In the genomic region with DNA sequence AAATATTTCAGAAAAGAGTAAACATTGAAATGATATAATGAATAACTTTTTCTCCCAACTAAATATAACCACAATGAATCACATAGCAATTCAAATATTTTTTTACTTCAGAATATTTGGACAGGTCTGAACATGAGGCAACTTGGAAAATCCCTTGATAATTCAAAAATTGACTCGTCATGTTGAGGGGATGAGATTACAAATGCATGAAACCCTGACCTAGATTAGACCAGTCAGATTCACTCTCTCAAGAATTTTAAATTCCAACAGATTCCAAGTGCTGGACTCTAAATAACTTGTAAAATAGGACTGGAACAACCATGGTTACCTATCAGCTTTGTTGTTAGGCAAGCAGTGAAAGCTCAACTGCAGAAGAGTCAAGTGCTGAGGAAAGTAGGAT, we compare ENCODE assay signal across 15 cellular contexts.
DNase-seq lines count a peak whose midpoint lies in the region; ATAC-seq, FAIRE-seq and TF ChIP-seq lines count a peak whose summit lies in the region.
"Had no signal": no experiment of that assay in that cellular context is flagged by ENCODE, and none has a peak within 500 bp of the region (broad histone marks: within the 10 kb centered on the region; RNA-seq: fewer than 3 reads in every experiment).

No MANE protein-coding gene starts in this region.

- no peaks in the 10 kb centered on the region for H3F3A ChIP-seq in PC-3 (ENCODE audit: low read length, unreplicated experiment)

- peak; percentile 41 for FAIRE-seq in D721Med (lab: Jason Lieb, UNC)

- CTCF ChIA-PET in PC-3 (lab: Charles Lee), result no interaction called here

- H3K27me3 ChIP-seq in PC-3 (ENCODE audit: low read length) (no peaks in the 10 kb centered on the region), osteoblast (ENCODE audit: insufficient read depth, low read length) (no peaks in the 10 kb centered on the region)

- H3K9me3 ChIP-seq in PC-3 (ENCODE audit: low read length) (no peaks in the 10 kb centered on the region), osteoblast (ENCODE audit: low read depth, low read length) (no peaks in the 10 kb centered on the region)

- H3K9me2 ChIP-seq in PC-3 (replicated peaks; ENCODE audit: low read length), result no peaks in the 10 kb centered on the region

- no TSS peak for BruUV-seq in PC-3 (replicated peaks; lab: Mats Ljungman, UMichigan)

- ATAC-seq in PC-3, result peak; percentile 78
- no peak for ATAC-seq in HG02884 (IDR thresholded peaks at IDR 0.05; ENCODE audit: unreplicated experiment)
- no peak for ATAC-seq in GM18520 (IDR thresholded peaks at IDR 0.05; ENCODE audit: unreplicated experiment)
- ATAC-seq: stimulated activated naive CD8-positive, alpha-beta T cell treated with anti-CD3 and anti-CD28 coated beads, Interleukin-15, amount 100 ng/mL, for 72 hours had no signal

- H3K4me2 ChIP-seq in PC-3 (ENCODE audit: low read length), result peak overlapping the region; percentile 32
- peak overlapping the region; percentile 44 for H3K4me2 ChIP-seq in osteoblast (ENCODE audit: insufficient read depth, low read length)

- POLR2A ChIA-PET in PC-3 (lab: Charles Lee; ENCODE audit: unreplicated experiment), result no interaction called here

- no peak for TF ChIP-seq CTCF in D721Med (IDR thresholded peaks at IDR 0.05; ENCODE audit: insufficient read depth, missing control alignments)
- no peak for TF ChIP-seq CTCF in PC-3 (conservative IDR thresholded peaks at IDR 0.05; ENCODE audit: low read depth, low read length)
- no peak for TF ChIP-seq CTCF in osteoblast (IDR thresholded peaks at IDR 0.05; ENCODE audit: extremely low read depth, low read depth, low read length)

- no peaks in the 10 kb centered on the region for H3K36me3 ChIP-seq in PC-3 (ENCODE audit: low read depth, low read length)
- no peaks in the 10 kb centered on the region for H3K36me3 ChIP-seq in osteoblast (ENCODE audit: insufficient read depth, low read length)

- peak overlapping the region; percentile 42 for H3K9ac ChIP-seq in PC-3 (ENCODE audit: low read length)

- H3K27ac ChIP-seq in PC-3 (ENCODE audit: low read length) (peak overlapping the region; percentile 88), epithelial cell of prostate (peak overlapping the region; percentile 26), osteoblast (ENCODE audit: low read depth, low read length) (peak overlapping the region; percentile 95)

- DNase-seq in D721Med (ENCODE audit: insufficient read length, low spot score) (no peak), PC-3 (peak; percentile 86), epithelial cell of prostate (ENCODE audit: low read depth, low spot score) (peak; percentile 41), osteoblast (ENCODE audit: insufficient read length, low spot score, missing footprints) (peak; percentile 69), NCI-H2107 treated with DMSO at 0.1 percent for 48 hours (lab: John Stamatoyannopoulos, UW; ENCODE audit: unreplicated experiment) (no peak)
- DNase-seq in activated effector memory CD4-positive, alpha-beta T cell treated with Interleukin-2 at 50 U/mL for 16 hours, result no peak
- DNase-seq: activated CD4-positive, alpha-beta T cell treated with anti-CD3 and anti-CD28 coated beads, Interleukin-2, amount 50 U/mL, for 1 hour; caudate nucleus; erythroblast; KG1; NCI-H524 treated with DMSO at 0.1 percent for 48 hours; right cardiac atrium; stimulated activated naive CD8-positive, alpha-beta T cell treated with anti-CD3 and anti-CD28 coated beads, Interleukin-15, amount 100 ng/mL, for 72 hours had no signal

- H4K20me1 ChIP-seq in PC-3 (ENCODE audit: low read length) (no peaks in the 10 kb centered on the region), osteoblast (ENCODE audit: insufficient read depth, low read length) (no peaks in the 10 kb centered on the region)

- H3K4me3 ChIP-seq in PC-3 (ENCODE audit: low read length) (no peak overlapping the region), osteoblast (ENCODE audit: insufficient read depth, low read length) (no peak overlapping the region)

- intact Hi-C loops in PC-3 (cut with micrococcal nuclease), result no loop called here

- H3K79me2 ChIP-seq in PC-3 (ENCODE audit: low read length), result no peaks in the 10 kb centered on the region
- no peaks in the 10 kb centered on the region for H3K79me2 ChIP-seq in osteoblast (ENCODE audit: insufficient read depth, low read length)

- H2AFZ ChIP-seq in PC-3 (ENCODE audit: low read length), result peak overlapping the region; percentile 42
- H2AFZ ChIP-seq in osteoblast (ENCODE audit: low read length), result no peak overlapping the region

- H3K4me1 ChIP-seq in PC-3 (ENCODE audit: insufficient read depth, low read length) (peaks cover 27% of the 10 kb centered on the region), osteoblast (ENCODE audit: insufficient read depth, low read length) (peaks cover 30% of the 10 kb centered on the region)

Comparison
In these comparisons a context has a peak if more than half of its experiments do, and no peak if none do; other contexts are left out.
1. DNase-seq: peak in PC-3 (single experiment), epithelial cell of prostate (single experiment) and osteoblast (single experiment); none in D721Med (single experiment), activated effector memory CD4-positive, alpha-beta T cell treated with Interleukin-2 at 50 U/mL for 16 hours (single experiment) and NCI-H2107 treated with DMSO at 0.1 percent for 48 hours (single experiment).
2. H3K27ac ChIP-seq: peak in every context shown above with its lines; median percentile 95 in osteoblast; 88 in PC-3; 26 in epithelial cell of prostate.